In genomic region chr3:83882701-83883100, GRCh38 we compare ENCODE assay signal across 32 cellular contexts.
"Had no signal": no experiment of that assay in that cellular context is flagged by ENCODE, and none has a peak within 500 bp of the region (broad histone marks: within the 10 kb centered on the region; RNA-seq: fewer than 3 reads in every experiment).

No MANE protein-coding gene starts in this region.

- H3K27me3 ChIP-seq: adrenal gland, body of pancreas, brain microvascular endothelial cell, breast epithelium had no signal

- H3K27ac ChIP-seq: adrenal gland, body of pancreas, brain microvascular endothelial cell, breast epithelium, VCaP had no signal

- H3K4me3 ChIP-seq: adrenal gland, body of pancreas, breast epithelium had no signal

- H3K9me3 ChIP-seq: adrenal gland, body of pancreas, breast epithelium had no signal

- ATAC-seq: activated CD8-positive, alpha-beta T cell treated with anti-CD3 and anti-CD28 coated beads for 36 hours; activated naive CD4-positive, alpha-beta T cell treated with anti-CD3 and anti-CD28 coated beads, Interleukin-2, amount 50 U/mL, for 72 hours; activated T-cell treated with anti-CD3 and anti-CD28 coated beads, Interleukin-2, amount 50 U/mL, for 4 hours; activated T-cell treated with anti-CD3 and anti-CD28 coated beads, Interleukin-2, amount 50 U/mL, for 72 hours; activated T-helper 17 cell treated with anti-CD3 and anti-CD28 coated beads, Interleukin-2, amount 50 U/mL, for 72 hours; body of pancreas had no signal

- H3K36me3 ChIP-seq: adrenal gland, brain microvascular endothelial cell, breast epithelium had no signal

- H3K4me1 ChIP-seq: adrenal gland, body of pancreas, breast epithelium had no signal

- DNase-seq: activated B cell treated with CpG ODN at 0.5 μM for 24 hours; activated CD4-positive, alpha-beta memory T cell treated with anti-CD3 and anti-CD28 coated beads for 36 hours; activated CD4-positive, alpha-beta T cell treated with anti-CD3 and anti-CD28 coated beads for 4 hours; activated CD4-positive, alpha-beta T cell treated with anti-CD3 and anti-CD28 coated beads, Interleukin-2, amount 10 ng/mL, durations not matched to agents 24 days and 14 days; activated CD4-positive, alpha-beta T cell treated with anti-CD3 and anti-CD28 coated beads, Interleukin-2, amount 50 U/mL, for 1 hour; activated CD4-positive, alpha-beta T cell treated with anti-CD3 and anti-CD28 coated beads, Interleukin-2, amount 50 U/mL, for 4 hours; activated CD4-positive, CD25-positive, alpha-beta regulatory T cell treated with anti-CD3 and anti-CD28 coated beads, Interleukin-2, amount 50 U/mL, for 72 hours; activated CD8-positive, alpha-beta memory T cell treated with anti-CD3 and anti-CD28 coated beads, Interleukin-2, amount 50 U/mL, for 4 hours; activated CD8-positive, alpha-beta T cell treated with anti-CD3 and anti-CD28 coated beads for 36 hours; activated effector memory CD4-positive, alpha-beta T cell treated with anti-CD3 and anti-CD28 coated beads, Interleukin-2, amount 50 U/mL, for 16 hours; activated gamma-delta T cell treated with Interleukin-2 at 50 U/mL for 16 hours; activated naive CD4-positive, alpha-beta T cell; activated naive CD4-positive, alpha-beta T cell treated with anti-CD3 and anti-CD28 coated beads for 36 hours; activated naive CD4-positive, alpha-beta T cell treated with anti-CD3 and anti-CD28 coated beads, Interleukin-2, amount 50 U/mL, for 16 hours; activated naive CD8-positive, alpha-beta T cell treated with anti-CD3 and anti-CD28 coated beads for 36 hours; activated T-cell treated with anti-CD3 and anti-CD28 coated beads for 4 hours; activated T-cell treated with anti-CD3 and anti-CD28 coated beads, Interleukin-2, amount 50 U/mL, for 1 hour; activated T-cell treated with anti-CD3 and anti-CD28 coated beads, Interleukin-2, amount 50 U/mL, for 4 hours; activated T-cell treated with anti-CD3 and anti-CD28 coated beads, Interleukin-2, amount 50 U/mL, for 72 hours; adrenal gland; amniotic stem cell; aorta; body of pancreas; brain microvascular endothelial cell; central memory CD4-positive, alpha-beta T cell; T-helper 1 cell; T-helper 2 cell; T-helper 9 cell had no signal
